In the genomic region with DNA sequence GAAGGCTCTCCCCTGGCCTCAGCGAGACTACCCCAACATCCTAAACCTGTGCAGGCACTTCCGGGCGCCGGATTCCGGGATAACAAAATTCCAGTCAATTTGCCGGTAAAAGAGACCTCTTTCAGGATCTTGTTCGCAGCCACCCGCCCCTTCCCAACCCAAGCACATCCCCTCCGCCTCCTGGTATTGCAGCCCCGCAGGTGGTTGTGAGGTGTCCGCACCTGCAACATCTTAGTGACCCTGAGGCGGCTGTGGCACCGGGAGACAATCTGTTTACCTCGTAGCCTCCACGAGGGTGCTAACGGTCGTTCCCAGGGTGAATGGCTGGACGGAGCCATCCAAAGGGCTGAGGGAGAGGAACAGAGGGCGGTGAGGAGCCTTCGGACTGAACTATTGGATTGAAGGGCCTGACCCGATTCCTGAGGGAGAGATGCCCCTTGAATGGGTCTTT, we compare ENCODE assay signal across 9 cellular contexts. TPM values are rescaled to one million over a fixed set of nuclear protein-coding genes. Genes with fewer than 3 reads are reported as not detected.
DNase-seq lines count a peak whose midpoint lies in the region; FAIRE-seq and TF ChIP-seq lines count a peak whose summit lies in the region.
"Had no signal": no experiment of that assay in that cellular context is flagged by ENCODE, and none has a peak within 500 bp of the region (broad histone marks: within the 10 kb centered on the region; RNA-seq: fewer than 3 reads in every experiment).

No MANE protein-coding gene starts in this region.

- H3K27me3 ChIP-seq in A673 (replicated peaks; ENCODE audit: insufficient read depth, low read depth, low read length, poor library complexity) = peaks cover 74% of the 10 kb centered on the region
- H3K27me3 ChIP-seq in bronchial epithelial cell (ENCODE audit: control insufficient read depth, insufficient read depth, low read length) = peaks cover 12% of the 10 kb centered on the region
- peaks cover 21% of the 10 kb centered on the region for H3K27me3 ChIP-seq in mucosa of stomach (ENCODE audit: control insufficient read depth, insufficient read depth, low read length)
- H3K27me3 ChIP-seq in thyroid gland = peaks cover 19% of the 10 kb centered on the region
- H3K27me3 ChIP-seq in uterus = peaks cover 0 to 31% of the 10 kb centered on the region in 2 donors

- CTCF ChIA-PET in A673 (lab: Charles Lee) = no interaction called here

- BruUV-seq in A673 (replicated peaks; lab: Mats Ljungman, UMichigan) = no TSS peak

- intact Hi-C loops in A673 (cut with micrococcal nuclease; ENCODE audit: unreplicated experiment) = loop anchor here (10.0 kb wide), 1 partner anchor 345 kb away; no protein-coding TSS in a partner anchor
- intact Hi-C loops in thyroid gland (cut with DNase I) = no loop called here
- intact Hi-C loops in uterus (cut with DNase I; ENCODE audit: low total_unique reads) = no loop called here

- TF ChIP-seq POLR2A in thyroid gland (IDR thresholded peaks at IDR 0.05) = no peak
- TF ChIP-seq POLR2A in uterus (IDR thresholded peaks at IDR 0.05) = no peak

- no peak overlapping the region for H3K27ac ChIP-seq in A673 (ENCODE audit: low read depth, low read length, poor library complexity, severe bottlenecking)
- H3K27ac ChIP-seq in thyroid gland = no peak overlapping the region
- H3K27ac ChIP-seq in uterus = peak overlapping the region in 1 of 2 donors; percentile 24
- H3K27ac ChIP-seq: epithelial cell of prostate had no signal

- H3K36me3 ChIP-seq in A673 (ENCODE audit: insufficient read depth, low read length, poor library complexity, severe bottlenecking) (no peaks in the 10 kb centered on the region), bronchial epithelial cell (ENCODE audit: control insufficient read depth, insufficient read depth, low read length) (no peaks in the 10 kb centered on the region), mucosa of stomach (ENCODE audit: control insufficient read depth, insufficient read depth, low read length) (no peaks in the 10 kb centered on the region), thyroid gland (no peaks in the 10 kb centered on the region), uterus (no peaks in the 10 kb centered on the region)

- no peak for DNase-seq in A673 (ENCODE audit: low spot score)
- DNase-seq in HT-29 (ENCODE audit: low spot score) = peak; percentile 48
- DNase-seq in bronchial epithelial cell (ENCODE audit: low read depth) = no peak
- no peak for DNase-seq in thyroid gland
- no peak for DNase-seq in GM19239 (ENCODE audit: insufficient read length, low spot score)
- no peak for DNase-seq in A172 (ENCODE audit: low spot score)
- no peak for DNase-seq in uterus

- no peaks in the 10 kb centered on the region for H3K9me3 ChIP-seq in A673 (ENCODE audit: low read depth, low read length, poor library complexity, severe bottlenecking)
- H3K9me3 ChIP-seq in mucosa of stomach (ENCODE audit: control insufficient read depth, low read length) = no peaks in the 10 kb centered on the region
- H3K9me3 ChIP-seq in thyroid gland = no peaks in the 10 kb centered on the region
- H3K9me3 ChIP-seq in uterus = no peaks in the 10 kb centered on the region

- 9 to 16% methylated on average over 12 to 21 of the region's 21 CpGs for WGBS in thyroid gland, 2 donors

- FAIRE-seq in bronchial epithelial cell (lab: Jason Lieb, UNC) (no peak), GM19239 (lab: Jason Lieb, UNC) (no peak)

- TF ChIP-seq CTCF in A673 (conservative IDR thresholded peaks at IDR 0.05; ENCODE audit: low read depth, low read length) (no peak), bronchial epithelial cell (IDR thresholded peaks at IDR 0.05; ENCODE audit: insufficient read depth, low read length, severe bottlenecking) (no peak), thyroid gland (IDR thresholded peaks at IDR 0.05) (no peak), uterus (IDR thresholded peaks at IDR 0.05) (no peak)

- H3K4me3 ChIP-seq in A673 (ENCODE audit: low read depth, low read length, poor library complexity, severe bottlenecking) = peak overlapping the region; percentile 43
- H3K4me3 ChIP-seq in bronchial epithelial cell (ENCODE audit: low read depth, low read length) = peak overlapping the region; percentile 45
- H3K4me3 ChIP-seq in mucosa of stomach (ENCODE audit: low read length) = peak overlapping the region; percentile 53
- H3K4me3 ChIP-seq in thyroid gland (replicated peaks in 1 of 3) = peak overlapping the region in 1 of 3 donors; percentile 19
- peak overlapping the region in 1 of 2 donors; percentile 16 for H3K4me3 ChIP-seq in uterus

- POLR2A ChIA-PET in A673 (lab: Charles Lee; ENCODE audit: low non-redundant PET) = no interaction called here

- peak overlapping the region; percentile 76 for H3K9ac ChIP-seq in mucosa of stomach (ENCODE audit: low read length)

- H3K4me1 ChIP-seq in A673 (ENCODE audit: insufficient read depth, low read length, poor library complexity, severe bottlenecking) = no peaks in the 10 kb centered on the region
- peaks cover 27% of the 10 kb centered on the region for H3K4me1 ChIP-seq in mucosa of stomach (ENCODE audit: control insufficient read depth, insufficient read depth, low read length)
- H3K4me1 ChIP-seq in thyroid gland = peaks cover 0 to 15% of the 10 kb centered on the region in 2 donors
- H3K4me1 ChIP-seq in uterus = no peaks in the 10 kb centered on the region

RNA-seq across cellular contexts. Expression of a gene that starts 2.1 kb away (rescaled TPM):
- total RNA-seq in A673 (2021) (not detected in 2 replicates), bronchial epithelial cell (not detected in 2 replicates), thyroid gland (1 to 10 TPM; 1.5 to 8.2 (median 3.9) TPM), uterus (10 to 100 TPM in 2 of 4 donors, 1 to 10 TPM in 2; 5.0 to 21.5 (median 11.8) TPM)
- total RNA-seq in HT-29 (2014; rRNA removed; shearing (Covaris generic)) = 1.9 and 2.6 TPM in 2 replicates
- total RNA-seq in A172 (2014; rRNA removed; shearing (Covaris generic)) = 0.03 TPM in 1 of 2 replicates, not detected in the other
